ENCODE assay signal across 16 cellular contexts in the genomic region with DNA sequence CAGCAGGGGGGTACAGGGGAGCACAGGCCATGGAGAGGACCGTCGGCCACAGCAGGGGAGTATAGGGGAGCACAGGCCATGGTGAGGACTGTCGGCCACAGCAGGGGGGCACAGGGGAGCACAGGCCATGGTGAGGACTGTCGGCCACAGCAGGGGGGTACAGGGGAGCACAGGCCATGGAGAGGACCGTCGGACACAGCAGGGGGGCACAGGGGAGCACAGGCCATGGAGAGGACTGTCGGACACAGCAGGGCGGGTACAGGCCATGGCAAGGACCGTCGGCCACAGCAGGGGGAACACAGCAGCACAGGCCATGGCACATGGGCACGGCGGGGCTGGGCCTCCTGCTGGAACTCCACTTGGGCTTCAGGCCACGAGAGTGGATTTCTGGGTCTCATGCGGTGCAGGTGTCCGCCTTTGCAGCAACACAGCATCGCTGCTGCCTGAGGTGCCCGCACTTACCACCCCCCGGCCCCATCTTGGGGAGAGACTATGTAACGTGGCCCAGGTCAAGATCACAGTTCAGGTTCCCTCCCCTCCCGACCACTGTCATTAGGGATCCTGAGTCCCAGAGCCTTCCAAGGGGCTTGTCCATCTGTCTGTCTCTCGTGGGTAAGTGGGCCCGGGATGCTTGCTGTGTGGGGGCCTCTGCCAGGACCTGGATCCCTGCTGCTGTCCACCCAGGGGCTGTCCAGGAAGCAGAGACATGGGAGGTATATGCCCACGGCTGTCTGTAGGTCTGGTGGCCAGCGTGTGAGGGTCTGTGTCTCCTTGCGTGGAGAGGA. TPM values are rescaled to one million over a fixed set of nuclear protein-coding genes. Genes with fewer than 3 reads are reported as not detected.
DNase-seq lines count a peak whose midpoint lies in the region; ATAC-seq and TF ChIP-seq lines count a peak whose summit lies in the region.
"Had no signal": no experiment of that assay in that cellular context is flagged by ENCODE, and none has a peak within 500 bp of the region (broad histone marks: within the 10 kb centered on the region; RNA-seq: fewer than 3 reads in every experiment).

No MANE protein-coding gene starts in this region.

- H3K4me3 ChIP-seq in neuronal stem cell (ENCODE audit: low read length in 2 of 2) (no peak overlapping the region), aorta (ENCODE audit: low read length in 2 of 2) (no peak overlapping the region)
- H3K4me3 ChIP-seq: ascending aorta, prostate gland had no signal

- peak overlapping the region; percentile 17 for H3K4ac ChIP-seq in neuronal stem cell (ENCODE audit: low read length)

- peaks cover 0 to 78% (median 9%) of the 10 kb centered on the region in 3 experiments for H3K27me3 ChIP-seq in neuronal stem cell (ENCODE audit: control insufficient read depth in 3 of 3, insufficient read depth in 3 of 3, low read depth in 1 of 3, low read length in 3 of 3)
- no peaks in the 10 kb centered on the region for H3K27me3 ChIP-seq in aorta (ENCODE audit: control insufficient read depth in 1 of 2, insufficient read depth in 2 of 2, low read length in 1 of 2)

- peak overlapping the region; percentile 51 for H3K27ac Mint-ChIP-seq in activated naive CD4-positive, alpha-beta T cell treated with anti-CD3 and anti-CD28 coated beads, Interleukin-2, amount 50 U/mL, for 24 hours
- H3K27ac Mint-ChIP-seq in glutamatergic neuron (ENCODE audit: unreplicated experiment): no peak overlapping the region
- H3K27ac Mint-ChIP-seq: T-helper 17 cell had no signal

- no peak overlapping the region for H3K14ac ChIP-seq in neuronal stem cell (ENCODE audit: low read length)

- H3K23ac ChIP-seq in neuronal stem cell (ENCODE audit: low read depth, low read length, poor library complexity): peak overlapping the region; percentile 69

- no peaks in the 10 kb centered on the region for H3K9me3 ChIP-seq in neuronal stem cell (replicated peaks in 1 of 2; ENCODE audit: control insufficient read depth in 2 of 2, insufficient read depth in 1 of 2, low read depth in 1 of 2, low read length in 2 of 2)
- no peaks in the 10 kb centered on the region for H3K9me3 ChIP-seq in aorta (ENCODE audit: control insufficient read depth, low read length)
- H3K9me3 ChIP-seq: ascending aorta, Caco-2, prostate gland had no signal

- intact Hi-C loops in aorta (cut with DNase I): no loop called here

- no peak for TF ChIP-seq CTCF in glutamatergic neuron (IDR thresholded peaks at IDR 0.05; ENCODE audit: partially characterized antibody, unreplicated experiment)

- H3K18ac ChIP-seq in neuronal stem cell (ENCODE audit: low read length): peak overlapping the region; percentile 53

- no peak overlapping the region for H3K9ac ChIP-seq in neuronal stem cell (ENCODE audit: low read depth, low read length, poor library complexity)

- no peak overlapping the region for H3K4me3 Mint-ChIP-seq in activated naive CD4-positive, alpha-beta T cell treated with anti-CD3 and anti-CD28 coated beads, Interleukin-2, amount 50 U/mL, for 24 hours
- H3K4me3 Mint-ChIP-seq in glutamatergic neuron (ENCODE audit: unreplicated experiment): no peak overlapping the region
- H3K4me3 Mint-ChIP-seq: T-helper 17 cell had no signal

- no peaks in the 10 kb centered on the region for H3K36me3 Mint-ChIP-seq in activated naive CD4-positive, alpha-beta T cell treated with anti-CD3 and anti-CD28 coated beads, Interleukin-2, amount 50 U/mL, for 24 hours
- no peaks in the 10 kb centered on the region for H3K36me3 Mint-ChIP-seq in glutamatergic neuron (ENCODE audit: unreplicated experiment)

- H2BK5ac ChIP-seq in neuronal stem cell (ENCODE audit: low read length): peak overlapping the region; percentile 59

- peak overlapping the region; percentile 60 for H2AK5ac ChIP-seq in neuronal stem cell (ENCODE audit: low read depth, low read length)

- H3K36me3 ChIP-seq in neuronal stem cell (replicated peaks in 1 of 2; ENCODE audit: control insufficient read depth in 2 of 2, insufficient read depth in 2 of 2, low read length in 2 of 2): no peaks in the 10 kb centered on the region
- H3K36me3 ChIP-seq in aorta (ENCODE audit: control insufficient read depth in 1 of 2, insufficient read depth in 2 of 2, low read length in 1 of 2): no peaks in the 10 kb centered on the region
- H3K36me3 ChIP-seq: ascending aorta, prostate gland had no signal

- no peak for DNase-seq in activated naive CD4-positive, alpha-beta T cell treated with Interleukin-2 at 50 U/mL for 16 hours
- DNase-seq in glutamatergic neuron (peak; percentile 15), neuronal stem cell (ENCODE audit: low spot score) (no peak), aorta (peak; percentile 29 to 57), AG20443 (ENCODE audit: low spot score) (no peak), LoVo (ENCODE audit: low spot score) (no peak)
- DNase-seq: foreskin fibroblast, NCI-H1436, SIG-M5 had no signal

- H3K27ac ChIP-seq in neuronal stem cell (replicated peaks; ENCODE audit: low read length) (no peak overlapping the region), aorta (ENCODE audit: low read depth in 1 of 2, low read length in 2 of 2) (no peak overlapping the region)
- H3K27ac ChIP-seq: ascending aorta, prostate gland had no signal

- H3K27me3 Mint-ChIP-seq in activated naive CD4-positive, alpha-beta T cell treated with anti-CD3 and anti-CD28 coated beads, Interleukin-2, amount 50 U/mL, for 24 hours: peaks cover 4% of the 10 kb centered on the region
- peaks cover 21% of the 10 kb centered on the region for H3K27me3 Mint-ChIP-seq in glutamatergic neuron (ENCODE audit: unreplicated experiment)

- no peak for ATAC-seq in aorta (ENCODE audit: low FRiP score)
- no peak for ATAC-seq in HG02678 (IDR thresholded peaks at IDR 0.05; ENCODE audit: unreplicated experiment)
- ATAC-seq: T-helper 17 cell had no signal

- no CpG with 5 or more reads among the region's 25 CpGs for WGBS in neuronal stem cell (ENCODE audit: extremely low coverage in 2 of 2, insufficient read length in 2 of 2, insufficient replicate concordance in 1 of 2), 2 donors
- WGBS in aorta, 2 donors: 85 to 88% methylated on average over 23 to 25 of the region's 25 CpGs

- peaks cover 23% of the 10 kb centered on the region for H3K4me1 Mint-ChIP-seq in activated naive CD4-positive, alpha-beta T cell treated with anti-CD3 and anti-CD28 coated beads, Interleukin-2, amount 50 U/mL, for 24 hours
- peaks cover 7% of the 10 kb centered on the region for H3K4me1 Mint-ChIP-seq in glutamatergic neuron (ENCODE audit: low read depth, unreplicated experiment)

- no peaks in the 10 kb centered on the region for H3K9me3 Mint-ChIP-seq in activated naive CD4-positive, alpha-beta T cell treated with anti-CD3 and anti-CD28 coated beads, Interleukin-2, amount 50 U/mL, for 24 hours
- H3K9me3 Mint-ChIP-seq in glutamatergic neuron (ENCODE audit: unreplicated experiment): peaks cover 9% of the 10 kb centered on the region

- peak overlapping the region; percentile 95 for H4K8ac ChIP-seq in neuronal stem cell (ENCODE audit: low read depth, low read length)

- H3K79me1 ChIP-seq in neuronal stem cell (ENCODE audit: low read depth, low read length): peaks cover 2% of the 10 kb centered on the region

- H2BK15ac ChIP-seq in neuronal stem cell (ENCODE audit: low read length): peak overlapping the region; percentile 51

- no peak overlapping the region for H4K91ac ChIP-seq in neuronal stem cell (ENCODE audit: low read depth, low read length, poor library complexity)

- peak overlapping the region; percentile 34 for H2BK12ac ChIP-seq in neuronal stem cell (ENCODE audit: low read length)

- no peak overlapping the region for H2AFZ ChIP-seq in neuronal stem cell (ENCODE audit: low read length)

- no peak overlapping the region for H2BK120ac ChIP-seq in neuronal stem cell (ENCODE audit: low read depth, low read length)

- no peak overlapping the region for H3K4me2 ChIP-seq in neuronal stem cell (ENCODE audit: insufficient read depth, low read length, poor library complexity, severe bottlenecking)

- peaks cover 0 to 5% of the 10 kb centered on the region in 2 donors for H3K4me1 ChIP-seq in neuronal stem cell (ENCODE audit: control insufficient read depth in 2 of 2, insufficient read depth in 1 of 2, low read depth in 1 of 2, low read length in 2 of 2)
- H3K4me1 ChIP-seq in aorta (ENCODE audit: control insufficient read depth in 1 of 2, insufficient read depth in 2 of 2, low read length in 2 of 2): no peaks in the 10 kb centered on the region
- H3K4me1 ChIP-seq: ascending aorta had no signal

RNA-seq across cellular contexts. Expression of gene NPBWR2, which starts 2.5 kb away (rescaled TPM):
- total RNA-seq in glutamatergic neuron (ENCODE audit: unreplicated experiment): not detected
- polyA plus RNA-seq in neuronal stem cell (2013, experiment 1 of 2): not detected
- polyA plus RNA-seq in neuronal stem cell (2013, experiment 2 of 2): not detected
- total RNA-seq in aorta: not detected
- not detected for polyA plus RNA-seq in aorta
- total RNA-seq: ascending aorta, Caco-2, myocyte, prostate gland, T-helper 17 cell had no signal

RNA-seq across cellular contexts. Expression of gene LKAAEAR1, which starts 20.7 kb away (rescaled TPM):
- total RNA-seq in glutamatergic neuron (ENCODE audit: unreplicated experiment): not detected
- 0.10 TPM for polyA plus RNA-seq in neuronal stem cell (2013, experiment 1 of 2)
- polyA plus RNA-seq in neuronal stem cell (2013, experiment 2 of 2): 0.08 TPM
- total RNA-seq in aorta: not detected
- polyA plus RNA-seq in aorta: not detected
- total RNA-seq: ascending aorta, Caco-2, T-helper 17 cell had no signal

RNA-seq across cellular contexts. Expression of gene OPRL1, which starts 25.0 kb away (rescaled TPM):
- total RNA-seq in glutamatergic neuron (ENCODE audit: unreplicated experiment) (2.9 TPM), aorta (1 to 10 TPM in 1 of 2 donors, under 1 TPM in 1; 0.78 to 2.9 TPM)
- polyA plus RNA-seq in neuronal stem cell (2013, experiment 1 of 2): 2.6 TPM
- 2.5 TPM for polyA plus RNA-seq in neuronal stem cell (2013, experiment 2 of 2)
- polyA plus RNA-seq in aorta: 1 to 10 TPM in 1 of 2 donors, under 1 TPM in 1; 0.72 to 1.1 TPM

RNA-seq across cellular contexts. Expression of gene RGS19, which starts 25.5 kb away (rescaled TPM):
- 4.4 TPM for total RNA-seq in glutamatergic neuron (ENCODE audit: unreplicated experiment)
- polyA plus RNA-seq in neuronal stem cell (2013, experiment 1 of 2): 7.9 TPM
- 8.0 TPM for polyA plus RNA-seq in neuronal stem cell (2013, experiment 2 of 2)
- 10 to 100 TPM; 19.0 to 20.1 TPM for total RNA-seq in aorta
- polyA plus RNA-seq in aorta: 10 to 100 TPM; 10.8 to 23.8 TPM

RNA-seq across cellular contexts. Expression of gene TCEA2, which starts 41.9 kb away (rescaled TPM):
- total RNA-seq in glutamatergic neuron (ENCODE audit: unreplicated experiment) (102 TPM), aorta (10 to 100 TPM; 45.5 to 71.1 TPM)
- 111 TPM for polyA plus RNA-seq in neuronal stem cell (2013, experiment 1 of 2)
- polyA plus RNA-seq in neuronal stem cell (2013, experiment 2 of 2): 113 TPM
- polyA plus RNA-seq in aorta: 10 to 100 TPM; 26.2 to 80.1 TPM

Comparison
In these comparisons a context has a peak if more than half of its experiments do, and no peak if none do; other contexts are left out.
1. DNase-seq: peak in glutamatergic neuron (single experiment) and aorta (2 of 2); none in activated naive CD4-positive, alpha-beta T cell treated with Interleukin-2 at 50 U/mL for 16 hours (single experiment), neuronal stem cell (single experiment), AG20443 (single experiment) and LoVo (single experiment).